1 cellular context compared by ENCODE assay signal in the genomic region with DNA sequence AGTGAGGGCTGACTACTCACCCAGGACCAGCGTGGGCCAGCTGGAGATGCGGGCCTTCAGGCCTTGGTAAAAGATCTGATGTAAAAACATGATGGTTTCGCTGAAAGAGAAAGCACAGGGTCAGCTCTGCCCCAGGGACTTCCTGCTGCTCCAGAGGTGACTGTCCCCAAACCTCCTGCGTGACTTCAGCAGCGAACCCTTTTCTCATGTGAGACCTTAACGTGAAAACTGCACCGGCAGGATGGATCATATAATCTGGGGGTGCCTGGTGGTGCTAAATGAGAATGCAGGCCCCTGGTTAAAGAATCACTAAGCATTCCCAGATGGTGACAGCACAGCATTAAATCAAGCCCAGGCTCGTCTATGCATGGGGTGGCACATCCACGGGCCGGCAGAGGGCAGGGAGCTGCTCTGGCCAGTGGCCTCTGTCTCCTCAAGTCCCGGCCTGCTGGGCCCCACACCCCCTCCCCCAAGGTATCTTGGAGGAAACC.
TF ChIP-seq lines count a peak whose summit lies in the region.

No MANE protein-coding gene starts in this region.

TF ChIP-seq in WTC11, 78 proteins besides CTCF, POLR2A, EP300 and RAD21 (continued from another document):
- TF ChIP-seq, protein P1, sequence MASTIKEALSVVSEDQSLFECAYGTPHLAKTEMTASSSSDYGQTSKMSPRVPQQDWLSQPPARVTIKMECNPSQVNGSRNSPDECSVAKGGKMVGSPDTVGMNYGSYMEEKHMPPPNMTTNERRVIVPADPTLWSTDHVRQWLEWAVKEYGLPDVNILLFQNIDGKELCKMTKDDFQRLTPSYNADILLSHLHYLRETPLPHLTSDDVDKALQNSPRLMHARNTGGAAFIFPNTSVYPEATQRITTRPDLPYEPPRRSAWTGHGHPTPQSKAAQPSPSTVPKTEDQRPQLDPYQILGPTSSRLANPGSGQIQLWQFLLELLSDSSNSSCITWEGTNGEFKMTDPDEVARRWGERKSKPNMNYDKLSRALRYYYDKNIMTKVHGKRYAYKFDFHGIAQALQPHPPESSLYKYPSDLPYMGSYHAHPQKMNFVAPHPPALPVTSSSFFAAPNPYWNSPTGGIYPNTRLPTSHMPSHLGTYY (CRISPR knock-in tag; IDR thresholded peaks at IDR 0.05): no peak
- no peak for TF ChIP-seq ZNF121 (CRISPR knock-in tag; IDR thresholded peaks at IDR 0.05)
- TF ChIP-seq, protein P2, sequence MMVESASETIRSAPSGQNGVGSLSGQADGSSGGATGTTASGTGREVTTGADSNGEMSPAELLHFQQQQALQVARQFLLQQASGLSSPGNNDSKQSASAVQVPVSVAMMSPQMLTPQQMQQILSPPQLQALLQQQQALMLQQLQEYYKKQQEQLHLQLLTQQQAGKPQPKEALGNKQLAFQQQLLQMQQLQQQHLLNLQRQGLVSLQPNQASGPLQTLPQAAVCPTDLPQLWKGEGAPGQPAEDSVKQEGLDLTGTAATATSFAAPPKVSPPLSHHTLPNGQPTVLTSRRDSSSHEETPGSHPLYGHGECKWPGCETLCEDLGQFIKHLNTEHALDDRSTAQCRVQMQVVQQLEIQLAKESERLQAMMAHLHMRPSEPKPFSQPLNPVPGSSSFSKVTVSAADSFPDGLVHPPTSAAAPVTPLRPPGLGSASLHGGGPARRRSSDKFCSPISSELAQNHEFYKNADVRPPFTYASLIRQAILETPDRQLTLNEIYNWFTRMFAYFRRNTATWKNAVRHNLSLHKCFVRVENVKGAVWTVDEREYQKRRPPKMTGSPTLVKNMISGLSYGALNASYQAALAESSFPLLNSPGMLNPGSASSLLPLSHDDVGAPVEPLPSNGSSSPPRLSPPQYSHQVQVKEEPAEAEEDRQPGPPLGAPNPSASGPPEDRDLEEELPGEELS (CRISPR knock-in tag; IDR thresholded peaks at IDR 0.05): no peak
- TF ChIP-seq HMGA2 (CRISPR knock-in tag; IDR thresholded peaks at IDR 0.05): no peak
- no peak for TF ChIP-seq RORB (CRISPR knock-in tag; IDR thresholded peaks at IDR 0.05)
- no peak for TF ChIP-seq OVOL2 (CRISPR knock-in tag; IDR thresholded peaks at IDR 0.05; ENCODE audit: borderline replicate concordance)
- TF ChIP-seq TP53 (CRISPR knock-in tag; IDR thresholded peaks at IDR 0.05): no peak
- TF ChIP-seq, protein P3, sequence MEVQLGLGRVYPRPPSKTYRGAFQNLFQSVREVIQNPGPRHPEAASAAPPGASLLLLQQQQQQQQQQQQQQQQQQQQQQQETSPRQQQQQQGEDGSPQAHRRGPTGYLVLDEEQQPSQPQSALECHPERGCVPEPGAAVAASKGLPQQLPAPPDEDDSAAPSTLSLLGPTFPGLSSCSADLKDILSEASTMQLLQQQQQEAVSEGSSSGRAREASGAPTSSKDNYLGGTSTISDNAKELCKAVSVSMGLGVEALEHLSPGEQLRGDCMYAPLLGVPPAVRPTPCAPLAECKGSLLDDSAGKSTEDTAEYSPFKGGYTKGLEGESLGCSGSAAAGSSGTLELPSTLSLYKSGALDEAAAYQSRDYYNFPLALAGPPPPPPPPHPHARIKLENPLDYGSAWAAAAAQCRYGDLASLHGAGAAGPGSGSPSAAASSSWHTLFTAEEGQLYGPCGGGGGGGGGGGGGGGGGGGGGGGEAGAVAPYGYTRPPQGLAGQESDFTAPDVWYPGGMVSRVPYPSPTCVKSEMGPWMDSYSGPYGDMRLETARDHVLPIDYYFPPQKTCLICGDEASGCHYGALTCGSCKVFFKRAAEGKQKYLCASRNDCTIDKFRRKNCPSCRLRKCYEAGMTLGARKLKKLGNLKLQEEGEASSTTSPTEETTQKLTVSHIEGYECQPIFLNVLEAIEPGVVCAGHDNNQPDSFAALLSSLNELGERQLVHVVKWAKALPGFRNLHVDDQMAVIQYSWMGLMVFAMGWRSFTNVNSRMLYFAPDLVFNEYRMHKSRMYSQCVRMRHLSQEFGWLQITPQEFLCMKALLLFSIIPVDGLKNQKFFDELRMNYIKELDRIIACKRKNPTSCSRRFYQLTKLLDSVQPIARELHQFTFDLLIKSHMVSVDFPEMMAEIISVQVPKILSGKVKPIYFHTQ (CRISPR knock-in tag; IDR thresholded peaks at IDR 0.05): no peak
- no peak for TF ChIP-seq CBFB (CRISPR knock-in tag; IDR thresholded peaks at IDR 0.05; ENCODE audit: low read depth)
- TF ChIP-seq ZBTB21 (CRISPR knock-in tag; IDR thresholded peaks at IDR 0.05; ENCODE audit: borderline replicate concordance): no peak
- no peak for TF ChIP-seq NR1H2 (CRISPR knock-in tag; IDR thresholded peaks at IDR 0.05)
- TF ChIP-seq, protein P4, sequence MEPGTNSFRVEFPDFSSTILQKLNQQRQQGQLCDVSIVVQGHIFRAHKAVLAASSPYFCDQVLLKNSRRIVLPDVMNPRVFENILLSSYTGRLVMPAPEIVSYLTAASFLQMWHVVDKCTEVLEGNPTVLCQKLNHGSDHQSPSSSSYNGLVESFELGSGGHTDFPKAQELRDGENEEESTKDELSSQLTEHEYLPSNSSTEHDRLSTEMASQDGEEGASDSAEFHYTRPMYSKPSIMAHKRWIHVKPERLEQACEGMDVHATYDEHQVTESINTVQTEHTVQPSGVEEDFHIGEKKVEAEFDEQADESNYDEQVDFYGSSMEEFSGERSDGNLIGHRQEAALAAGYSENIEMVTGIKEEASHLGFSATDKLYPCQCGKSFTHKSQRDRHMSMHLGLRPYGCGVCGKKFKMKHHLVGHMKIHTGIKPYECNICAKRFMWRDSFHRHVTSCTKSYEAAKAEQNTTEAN (CRISPR knock-in tag; IDR thresholded peaks at IDR 0.05): no peak
- TF ChIP-seq, protein P5, sequence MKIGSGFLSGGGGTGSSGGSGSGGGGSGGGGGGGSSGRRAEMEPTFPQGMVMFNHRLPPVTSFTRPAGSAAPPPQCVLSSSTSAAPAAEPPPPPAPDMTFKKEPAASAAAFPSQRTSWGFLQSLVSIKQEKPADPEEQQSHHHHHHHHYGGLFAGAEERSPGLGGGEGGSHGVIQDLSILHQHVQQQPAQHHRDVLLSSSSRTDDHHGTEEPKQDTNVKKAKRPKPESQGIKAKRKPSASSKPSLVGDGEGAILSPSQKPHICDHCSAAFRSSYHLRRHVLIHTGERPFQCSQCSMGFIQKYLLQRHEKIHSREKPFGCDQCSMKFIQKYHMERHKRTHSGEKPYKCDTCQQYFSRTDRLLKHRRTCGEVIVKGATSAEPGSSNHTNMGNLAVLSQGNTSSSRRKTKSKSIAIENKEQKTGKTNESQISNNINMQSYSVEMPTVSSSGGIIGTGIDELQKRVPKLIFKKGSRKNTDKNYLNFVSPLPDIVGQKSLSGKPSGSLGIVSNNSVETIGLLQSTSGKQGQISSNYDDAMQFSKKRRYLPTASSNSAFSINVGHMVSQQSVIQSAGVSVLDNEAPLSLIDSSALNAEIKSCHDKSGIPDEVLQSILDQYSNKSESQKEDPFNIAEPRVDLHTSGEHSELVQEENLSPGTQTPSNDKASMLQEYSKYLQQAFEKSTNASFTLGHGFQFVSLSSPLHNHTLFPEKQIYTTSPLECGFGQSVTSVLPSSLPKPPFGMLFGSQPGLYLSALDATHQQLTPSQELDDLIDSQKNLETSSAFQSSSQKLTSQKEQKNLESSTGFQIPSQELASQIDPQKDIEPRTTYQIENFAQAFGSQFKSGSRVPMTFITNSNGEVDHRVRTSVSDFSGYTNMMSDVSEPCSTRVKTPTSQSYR (CRISPR knock-in tag; IDR thresholded peaks at IDR 0.05): no peak
- TF ChIP-seq, protein P6, sequence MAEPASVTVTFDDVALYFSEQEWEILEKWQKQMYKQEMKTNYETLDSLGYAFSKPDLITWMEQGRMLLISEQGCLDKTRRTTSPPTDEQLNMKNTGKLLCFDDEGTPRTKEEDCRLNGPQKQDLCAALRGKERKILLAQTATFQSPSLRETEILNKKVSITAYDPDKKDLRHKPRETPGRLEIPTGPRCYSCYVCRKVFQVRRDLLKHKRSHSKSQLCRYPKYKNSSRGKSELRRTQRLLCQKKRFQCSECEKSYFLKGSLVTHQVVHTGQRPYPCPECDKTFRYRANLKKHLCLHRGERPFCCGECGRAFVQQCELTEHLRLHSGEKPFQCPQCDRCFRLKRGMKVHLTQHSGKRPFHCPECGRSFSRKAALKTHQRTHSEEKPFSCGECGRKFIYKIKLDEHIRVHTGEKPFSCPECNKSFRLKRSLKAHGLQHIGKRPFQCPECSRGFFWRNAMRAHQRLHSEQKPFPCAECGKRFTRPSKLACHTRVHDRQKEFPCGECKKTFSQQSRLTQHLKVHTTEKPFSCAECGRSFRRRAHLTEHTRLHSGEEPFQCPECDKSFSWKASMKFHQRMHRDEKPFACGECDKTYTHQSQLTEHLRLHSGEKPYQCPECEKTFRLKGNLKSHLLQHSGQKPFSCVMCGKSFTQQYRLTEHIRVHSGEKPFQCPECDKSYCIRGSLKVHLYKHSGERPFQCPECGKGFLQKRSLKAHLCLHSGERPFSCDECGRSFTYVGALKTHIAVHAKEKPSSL (CRISPR knock-in tag; conservative IDR thresholded peaks at IDR 0.05): no peak
- TF ChIP-seq ZNF219 (CRISPR knock-in tag; IDR thresholded peaks at IDR 0.05; ENCODE audit: borderline replicate concordance): no peak
- no peak for TF ChIP-seq IRF2 (CRISPR knock-in tag; IDR thresholded peaks at IDR 0.05; ENCODE audit: borderline replicate concordance, low read depth)
- no peak for TF ChIP-seq NR3C1 (CRISPR knock-in tag; conservative IDR thresholded peaks at IDR 0.05; ENCODE audit: low read depth)
